Comparison of ENCODE assay signal across 8 cellular contexts in genomic region chr14:100486025-100486828, GRCh38.
DNase-seq lines count a peak whose midpoint lies in the region; ATAC-seq and TF ChIP-seq lines count a peak whose summit lies in the region.

No MANE protein-coding gene starts in this region.

- no peak for TF ChIP-seq CTCF in right atrium auricular region (IDR thresholded peaks at IDR 0.05)
- no peak for TF ChIP-seq CTCF in fibroblast of lung (conservative IDR thresholded peaks at IDR 0.05 in 1 of 2, IDR thresholded peaks at IDR 0.05 in 1 of 2; ENCODE audit: low read depth in 1 of 2, low read length in 2 of 2)

- no peak overlapping the region for H2AFZ ChIP-seq in fibroblast of lung (ENCODE audit: low read length)

- no peak overlapping the region for H3K27ac ChIP-seq in right atrium auricular region
- H3K27ac ChIP-seq in fibroblast of lung (ENCODE audit: insufficient read depth, low read length): no peak overlapping the region

- H3K27me3 ChIP-seq in right atrium auricular region (no peaks in the 10 kb centered on the region), fibroblast of lung (ENCODE audit: control insufficient read depth, insufficient read depth, low read length) (no peaks in the 10 kb centered on the region)

- no peak overlapping the region for H3K4me2 ChIP-seq in fibroblast of lung (ENCODE audit: extremely low read depth, insufficient read depth, low read length)

- no peaks in the 10 kb centered on the region for H3K79me2 ChIP-seq in fibroblast of lung (ENCODE audit: control insufficient read depth, insufficient read depth, low read length)

- H3K4me3 Mint-ChIP-seq in activated CD8-positive, alpha-beta memory T cell treated with anti-CD3 and anti-CD28 coated beads, Interleukin-2, amount 10 ng/mL, durations not matched to agents 7 days and 5 days: peak overlapping the region; percentile 58

- no peak for ATAC-seq in Right ventricle myocardium superior (ENCODE audit: poor library complexity)
- peak; percentile 53 for ATAC-seq in HG03095 (IDR thresholded peaks at IDR 0.05; ENCODE audit: unreplicated experiment)
- peak; percentile 81 for ATAC-seq in activated CD8-positive, alpha-beta memory T cell treated with anti-CD3 and anti-CD28 coated beads, Interleukin-2, amount 10 ng/mL, durations not matched to agents 7 days and 5 days

- H3K36me3 Mint-ChIP-seq in activated CD8-positive, alpha-beta memory T cell treated with anti-CD3 and anti-CD28 coated beads, Interleukin-2, amount 10 ng/mL, durations not matched to agents 7 days and 5 days: peaks cover 13% of the 10 kb centered on the region

- H3K4me3 ChIP-seq in right atrium auricular region: no peak overlapping the region
- no peak overlapping the region for H3K4me3 ChIP-seq in fibroblast of lung (replicated peaks in 1 of 4; ENCODE audit: control extremely low read depth in 1 of 4, insufficient read depth in 1 of 4, low read depth in 3 of 4, low read length in 4 of 4)

- H3K4me1 ChIP-seq in right atrium auricular region: no peaks in the 10 kb centered on the region
- H3K4me1 ChIP-seq in fibroblast of lung (ENCODE audit: control insufficient read depth, extremely low read depth, insufficient read depth, low read length): no peaks in the 10 kb centered on the region

- peaks cover 43% of the 10 kb centered on the region for H3K4me1 Mint-ChIP-seq in activated CD8-positive, alpha-beta memory T cell treated with anti-CD3 and anti-CD28 coated beads, Interleukin-2, amount 10 ng/mL, durations not matched to agents 7 days and 5 days

- no peaks in the 10 kb centered on the region for H3K9me3 Mint-ChIP-seq in activated CD8-positive, alpha-beta memory T cell treated with anti-CD3 and anti-CD28 coated beads, Interleukin-2, amount 10 ng/mL, durations not matched to agents 7 days and 5 days (ENCODE audit: low read depth)

- no peaks in the 10 kb centered on the region for H4K20me1 ChIP-seq in fibroblast of lung (ENCODE audit: control insufficient read depth, extremely low read depth, insufficient read depth, low read length)

- intact Hi-C loops in Right ventricle myocardium superior (cut with DNase I): no loop called here

- no peak overlapping the region for H3K9ac ChIP-seq in fibroblast of lung (ENCODE audit: insufficient read depth, low read length)

- H3K36me3 ChIP-seq in right atrium auricular region (no peaks in the 10 kb centered on the region), fibroblast of lung (ENCODE audit: control insufficient read depth, insufficient read depth, low read length) (no peaks in the 10 kb centered on the region)

- CTCF ChIA-PET in activated CD8-positive, alpha-beta memory T cell treated with anti-CD3 and anti-CD28 coated beads, Interleukin-2, amount 10 ng/mL, durations not matched to agents 7 days and 5 days (lab: Charles Lee): interaction anchor here (1.3 to 1.4 kb wide), 2 partner anchors 47 to 159 kb away, joined by 3 to 5 read pairs; no protein-coding TSS in a partner anchor

- H3K27ac Mint-ChIP-seq in activated CD8-positive, alpha-beta memory T cell treated with anti-CD3 and anti-CD28 coated beads, Interleukin-2, amount 10 ng/mL, durations not matched to agents 7 days and 5 days: peak overlapping the region; percentile 86

- H3K9me3 ChIP-seq in right atrium auricular region (no peaks in the 10 kb centered on the region), fibroblast of lung (ENCODE audit: control insufficient read depth, insufficient read depth, low read depth, low read length) (no peaks in the 10 kb centered on the region)

- no peaks in the 10 kb centered on the region for H3K27me3 Mint-ChIP-seq in activated CD8-positive, alpha-beta memory T cell treated with anti-CD3 and anti-CD28 coated beads, Interleukin-2, amount 10 ng/mL, durations not matched to agents 7 days and 5 days

- DNase-seq in Right ventricle myocardium superior (peak; percentile 83), right atrium auricular region (ENCODE audit: low spot score) (no peak), NCI-H524 (lab: John Stamatoyannopoulos, UW) (peak; percentile 82 to 94), fibroblast of lung (ENCODE audit: low read depth in 2 of 2) (peak; percentile 64 to 77), pons (ENCODE audit: low spot score) (peak; percentile 5), 8988T (no peak)
- peak; percentile 89 for DNase-seq in activated CD8-positive, alpha-beta memory T cell treated with anti-CD3 and anti-CD28 coated beads, Interleukin-2, amount 10 ng/mL, durations not matched to agents 7 days and 5 days

Comparison
In these comparisons a context has a peak if more than half of its experiments do, and no peak if none do; other contexts are left out.
1. DNase-seq: peak in Right ventricle myocardium superior (single experiment), NCI-H524 (2 of 2), activated CD8-positive, alpha-beta memory T cell treated with anti-CD3 and anti-CD28 coated beads, Interleukin-2, amount 10 ng/mL, durations not matched to agents 7 days and 5 days (single experiment), fibroblast of lung (2 of 2) and pons (single experiment); none in right atrium auricular region (single experiment) and 8988T (single experiment).